Comparison of ENCODE assay signal across 1 cellular context in the genomic region with DNA sequence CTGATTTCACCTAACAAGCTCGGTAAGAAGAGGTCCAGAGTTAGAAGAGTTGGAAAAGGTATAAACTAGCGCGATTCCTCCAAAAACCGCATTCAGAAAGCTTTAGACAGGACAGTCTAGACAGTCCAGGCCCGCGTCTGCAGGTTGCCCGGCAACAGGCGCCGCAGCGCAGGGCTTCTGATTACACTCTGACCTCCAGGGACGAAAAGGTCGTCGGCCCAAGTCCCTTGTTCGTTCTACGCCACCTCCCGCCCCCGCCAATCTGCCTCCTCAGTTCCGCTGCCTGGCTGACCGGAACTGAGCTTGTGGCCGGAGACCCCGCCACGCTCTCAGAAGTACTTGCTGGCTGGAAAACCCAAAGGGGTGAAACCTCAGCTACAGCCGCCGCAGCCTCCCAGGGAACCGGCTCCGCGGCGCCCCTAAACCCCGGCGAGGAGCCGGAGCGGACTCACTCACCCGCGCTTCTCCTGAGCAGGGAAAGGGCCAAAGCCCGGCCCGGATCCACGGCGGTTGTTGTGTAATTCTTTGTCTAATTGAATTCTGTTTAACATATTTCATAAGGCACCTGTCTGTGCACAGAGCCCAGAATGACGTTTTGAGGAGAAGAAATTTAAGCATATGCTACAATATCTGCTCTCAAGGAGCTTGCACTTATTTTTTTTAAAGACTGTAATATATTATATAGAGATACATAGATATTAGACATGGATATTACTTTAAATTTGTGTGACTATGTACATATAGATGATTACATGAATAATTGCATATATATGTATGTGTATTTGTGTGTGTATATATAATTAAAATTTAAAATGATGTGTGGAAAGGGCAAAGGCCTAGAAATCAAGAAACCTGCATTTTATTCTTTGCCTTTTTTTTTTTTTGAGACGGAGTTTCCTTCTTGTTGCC.
TF ChIP-seq lines count a peak whose summit lies in the region.

A gene (minus strand): TSS at position 407 of the 909 bp plus-strand sequence. CDS start 3,826 bp downstream, outside the sequence.

TF ChIP-seq in GM12878, 131 proteins besides CTCF, POLR2A, EP300 and RAD21 (continued from another document):
- TF ChIP-seq SUZ12 (IDR thresholded peaks at IDR 0.05; ENCODE audit: unreplicated experiment): no peak
- no peak for TF ChIP-seq NR2C2 (IDR thresholded peaks at IDR 0.05; ENCODE audit: borderline replicate concordance, control insufficient read depth, insufficient read length, low read depth)
- no peak for TF ChIP-seq RBBP5 (conservative IDR thresholded peaks at IDR 0.05)
- TF ChIP-seq, protein P1, sequence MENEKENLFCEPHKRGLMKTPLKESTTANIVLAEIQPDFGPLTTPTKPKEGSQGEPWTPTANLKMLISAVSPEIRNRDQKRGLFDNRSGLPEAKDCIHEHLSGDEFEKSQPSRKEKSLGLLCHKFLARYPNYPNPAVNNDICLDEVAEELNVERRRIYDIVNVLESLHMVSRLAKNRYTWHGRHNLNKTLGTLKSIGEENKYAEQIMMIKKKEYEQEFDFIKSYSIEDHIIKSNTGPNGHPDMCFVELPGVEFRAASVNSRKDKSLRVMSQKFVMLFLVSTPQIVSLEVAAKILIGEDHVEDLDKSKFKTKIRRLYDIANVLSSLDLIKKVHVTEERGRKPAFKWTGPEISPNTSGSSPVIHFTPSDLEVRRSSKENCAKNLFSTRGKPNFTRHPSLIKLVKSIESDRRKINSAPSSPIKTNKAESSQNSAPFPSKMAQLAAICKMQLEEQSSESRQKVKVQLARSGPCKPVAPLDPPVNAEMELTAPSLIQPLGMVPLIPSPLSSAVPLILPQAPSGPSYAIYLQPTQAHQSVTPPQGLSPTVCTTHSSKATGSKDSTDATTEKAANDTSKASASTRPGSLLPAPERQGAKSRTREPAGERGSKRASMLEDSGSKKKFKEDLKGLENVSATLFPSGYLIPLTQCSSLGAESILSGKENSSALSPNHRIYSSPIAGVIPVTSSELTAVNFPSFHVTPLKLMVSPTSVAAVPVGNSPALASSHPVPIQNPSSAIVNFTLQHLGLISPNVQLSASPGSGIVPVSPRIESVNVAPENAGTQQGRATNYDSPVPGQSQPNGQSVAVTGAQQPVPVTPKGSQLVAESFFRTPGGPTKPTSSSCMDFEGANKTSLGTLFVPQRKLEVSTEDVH (IDR thresholded peaks at IDR 0.05; ENCODE audit: low read depth, partially characterized antibody): no peak
- TF ChIP-seq SMAD5 (IDR thresholded peaks at IDR 0.05; ENCODE audit: low read depth): no peak
- TF ChIP-seq POU2F2 (IDR thresholded peaks at IDR 0.05; ENCODE audit: borderline replicate concordance, low read depth, low read length): peak; percentile 68; the same call in 2 of the 3 replicates
- TF ChIP-seq NR2F1 (conservative IDR thresholded peaks at IDR 0.05): peak; percentile 98
- TF ChIP-seq, protein P2, sequence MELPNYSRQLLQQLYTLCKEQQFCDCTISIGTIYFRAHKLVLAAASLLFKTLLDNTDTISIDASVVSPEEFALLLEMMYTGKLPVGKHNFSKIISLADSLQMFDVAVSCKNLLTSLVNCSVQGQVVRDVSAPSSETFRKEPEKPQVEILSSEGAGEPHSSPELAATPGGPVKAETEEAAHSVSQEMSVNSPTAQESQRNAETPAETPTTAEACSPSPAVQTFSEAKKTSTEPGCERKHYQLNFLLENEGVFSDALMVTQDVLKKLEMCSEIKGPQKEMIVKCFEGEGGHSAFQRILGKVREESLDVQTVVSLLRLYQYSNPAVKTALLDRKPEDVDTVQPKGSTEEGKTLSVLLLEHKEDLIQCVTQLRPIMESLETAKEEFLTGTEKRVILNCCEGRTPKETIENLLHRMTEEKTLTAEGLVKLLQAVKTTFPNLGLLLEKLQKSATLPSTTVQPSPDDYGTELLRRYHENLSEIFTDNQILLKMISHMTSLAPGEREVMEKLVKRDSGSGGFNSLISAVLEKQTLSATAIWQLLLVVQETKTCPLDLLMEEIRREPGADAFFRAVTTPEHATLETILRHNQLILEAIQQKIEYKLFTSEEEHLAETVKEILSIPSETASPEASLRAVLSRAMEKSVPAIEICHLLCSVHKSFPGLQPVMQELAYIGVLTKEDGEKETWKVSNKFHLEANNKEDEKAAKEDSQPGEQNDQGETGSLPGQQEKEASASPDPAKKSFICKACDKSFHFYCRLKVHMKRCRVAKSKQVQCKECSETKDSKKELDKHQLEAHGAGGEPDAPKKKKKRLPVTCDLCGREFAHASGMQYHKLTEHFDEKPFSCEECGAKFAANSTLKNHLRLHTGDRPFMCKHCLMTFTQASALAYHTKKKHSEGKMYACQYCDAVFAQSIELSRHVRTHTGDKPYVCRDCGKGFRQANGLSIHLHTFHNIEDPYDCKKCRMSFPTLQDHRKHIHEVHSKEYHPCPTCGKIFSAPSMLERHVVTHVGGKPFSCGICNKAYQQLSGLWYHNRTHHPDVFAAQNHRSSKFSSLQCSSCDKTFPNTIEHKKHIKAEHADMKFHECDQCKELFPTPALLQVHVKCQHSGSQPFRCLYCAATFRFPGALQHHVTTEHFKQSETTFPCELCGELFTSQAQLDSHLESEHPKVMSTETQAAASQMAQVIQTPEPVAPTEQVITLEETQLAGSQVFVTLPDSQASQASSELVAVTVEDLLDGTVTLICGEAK (IDR thresholded peaks at IDR 0.05; ENCODE audit: borderline replicate concordance): peak; percentile 41; the same call in 1 of the 2 replicates
- TF ChIP-seq, protein P3, sequence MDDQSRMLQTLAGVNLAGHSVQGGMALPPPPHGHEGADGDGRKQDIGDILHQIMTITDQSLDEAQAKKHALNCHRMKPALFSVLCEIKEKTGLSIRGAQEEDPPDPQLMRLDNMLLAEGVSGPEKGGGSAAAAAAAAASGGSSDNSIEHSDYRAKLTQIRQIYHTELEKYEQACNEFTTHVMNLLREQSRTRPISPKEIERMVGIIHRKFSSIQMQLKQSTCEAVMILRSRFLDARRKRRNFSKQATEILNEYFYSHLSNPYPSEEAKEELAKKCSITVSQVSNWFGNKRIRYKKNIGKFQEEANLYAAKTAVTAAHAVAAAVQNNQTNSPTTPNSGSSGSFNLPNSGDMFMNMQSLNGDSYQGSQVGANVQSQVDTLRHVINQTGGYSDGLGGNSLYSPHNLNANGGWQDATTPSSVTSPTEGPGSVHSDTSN (IDR thresholded peaks at IDR 0.05; ENCODE audit: insufficient replicate concordance, low read depth, low read length): no peak
- no peak for TF ChIP-seq ZNF622 (IDR thresholded peaks at IDR 0.05)
- TF ChIP-seq RAD51 (IDR thresholded peaks at IDR 0.05): no peak
- no peak for TF ChIP-seq MTA3 (IDR thresholded peaks at IDR 0.05; ENCODE audit: borderline replicate concordance, low read length)
- TF ChIP-seq STAT3 (IDR thresholded peaks at IDR 0.05; ENCODE audit: low read depth, low read length): no peak
- 0 out of 2 replicates have a peak, but pooled peaks have one; percentile 15 for TF ChIP-seq TBL1XR1 (IDR thresholded peaks at IDR 0.05; ENCODE audit: low read depth, low read length)
- no peak for TF ChIP-seq POLR2AphosphoS5 (IDR thresholded peaks at IDR 0.05; ENCODE audit: low read length)
- no peak for TF ChIP-seq HDAC2 (IDR thresholded peaks at IDR 0.05)
